Comparison of ENCODE assay signal across 17 cellular contexts in the genomic region with DNA sequence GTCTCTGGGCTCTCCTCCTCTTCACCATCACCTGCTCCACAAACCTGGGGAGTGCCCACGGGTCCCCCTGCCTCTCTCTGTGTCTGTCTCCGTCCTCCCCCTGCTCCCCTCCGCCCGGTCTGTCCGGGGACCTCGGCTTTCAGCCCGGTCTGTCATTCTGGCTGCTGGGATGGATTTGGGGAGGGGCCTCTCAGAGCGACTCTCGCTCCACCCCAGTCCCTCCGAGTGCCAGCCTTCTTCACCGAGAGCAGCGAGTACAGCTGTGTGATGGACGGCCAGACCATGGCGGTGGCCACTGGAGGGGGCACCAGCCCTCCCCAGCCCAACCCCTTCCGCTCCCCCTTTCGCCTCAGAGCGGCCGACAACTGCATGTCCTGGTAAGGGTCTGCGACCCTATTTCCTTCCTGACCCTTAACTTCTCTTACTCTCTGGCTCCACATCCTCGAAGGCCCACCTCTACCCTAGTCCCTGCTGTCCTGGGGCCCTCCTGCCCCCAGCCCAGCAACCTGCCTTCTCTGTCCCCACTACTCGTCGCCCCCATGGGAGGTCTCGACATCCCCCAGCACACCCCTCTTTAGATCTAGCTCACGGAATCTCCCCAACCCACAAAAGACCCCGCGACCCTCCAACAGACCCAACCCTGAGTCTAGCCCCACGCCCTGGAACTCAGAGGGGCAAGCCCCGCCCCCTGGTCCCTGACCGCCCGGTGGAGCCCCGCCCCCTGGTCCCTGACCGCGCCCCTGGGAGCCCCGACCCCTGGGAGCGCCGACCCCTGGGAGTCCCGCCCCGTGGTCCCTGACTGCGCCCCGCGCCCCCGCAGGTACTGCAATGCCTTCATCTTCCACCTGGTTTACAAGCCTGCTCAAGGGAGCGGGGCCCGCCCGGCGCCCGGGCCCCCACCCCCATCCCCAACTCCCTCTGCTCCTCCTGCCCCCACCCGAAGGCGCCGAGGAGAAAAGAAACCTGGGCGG. TPM values are rescaled to one million over a fixed set of nuclear protein-coding genes. Genes with fewer than 3 reads are reported as not detected.
DNase-seq lines count a peak whose midpoint lies in the region; ATAC-seq, FAIRE-seq and TF ChIP-seq lines count a peak whose summit lies in the region.
"Had no signal": no experiment of that assay in that cellular context is flagged by ENCODE, and none has a peak within 500 bp of the region (broad histone marks: within the 10 kb centered on the region; RNA-seq: fewer than 3 reads in every experiment).

No MANE protein-coding gene starts in this region.

- H3K36me3 ChIP-seq in H1 (ENCODE audit: control insufficient read depth in 2 of 4, insufficient read depth in 4 of 4, low read length in 3 of 4): no peaks in the 10 kb centered on the region
- H3K36me3 ChIP-seq: ascending aorta, BE2C had no signal

- H3K4me1 Mint-ChIP-seq in CD14-positive monocyte: peaks cover 48% of the 10 kb centered on the region
- peaks cover 21 to 23% of the 10 kb centered on the region in 2 experiments for H3K4me1 Mint-ChIP-seq in H9
- H3K4me1 Mint-ChIP-seq in memory B cell: peaks cover 20% of the 10 kb centered on the region

- H4K8ac ChIP-seq in H9 (replicated peaks; ENCODE audit: insufficient read length, low read depth, low read length) (no peak overlapping the region), H1 (ENCODE audit: extremely low read depth, insufficient read depth, low read length) (no peak overlapping the region)

- H2BK12ac ChIP-seq in H9 (ENCODE audit: insufficient read length, low read depth, low read length) (no peak overlapping the region), H1 (ENCODE audit: low read depth, low read length) (no peak overlapping the region; the same call in 1 of the 2 replicates)

- CTCF ChIA-PET in H1 (lab: Charles Lee; ENCODE audit: partially characterized antibody): interaction anchor here (0.5 to 3.1 kb wide), 7 partner anchors 13 to 178 kb away, joined by 3 to 14 read pairs (median 3); partner anchors contain the start of gene MED11

- H2AK5ac ChIP-seq in H9 (ENCODE audit: insufficient read length, low read length) (no peak overlapping the region), H1 (ENCODE audit: low read depth, low read length) (no peak overlapping the region)

- TF ChIP-seq EP300 in H1 (IDR thresholded peaks at IDR 0.05; ENCODE audit: borderline replicate concordance in 1 of 2, low read depth in 2 of 2, low read length in 2 of 2): no peak

- H4K91ac ChIP-seq in H9 (ENCODE audit: insufficient read length, low read depth, low read length) (no peak overlapping the region), H1 (replicated peaks; ENCODE audit: insufficient read length, low read length) (no peak overlapping the region)

- H2BK20ac ChIP-seq in H9 (ENCODE audit: low read depth, low read length, poor library complexity, severe bottlenecking) (no peak overlapping the region), H1 (ENCODE audit: low read length) (no peak overlapping the region)

- no peak overlapping the region for H4K5ac ChIP-seq in H9 (ENCODE audit: insufficient read length, low read depth, low read length)
- peak overlapping the region; percentile 45 for H4K5ac ChIP-seq in H1 (ENCODE audit: insufficient read length, low read depth, low read length)

- H3K56ac ChIP-seq in H9 (ENCODE audit: insufficient read length, low read depth, low read length): no peak overlapping the region
- no peak overlapping the region for H3K56ac ChIP-seq in H1 (replicated peaks; ENCODE audit: insufficient read length, low read depth, low read length)

- no peaks in the 10 kb centered on the region for H3K79me1 ChIP-seq in H9 (ENCODE audit: insufficient read depth, low read depth, low read length, poor library complexity, severe bottlenecking)
- no peaks in the 10 kb centered on the region for H3K79me1 ChIP-seq in H1 (ENCODE audit: low read depth, low read length)

- H3K9ac ChIP-seq in H9 (ENCODE audit: extremely low read depth, insufficient read length, low read length) (no peak overlapping the region), H1 (replicated peaks in 1 of 4; ENCODE audit: extremely low read depth in 1 of 4, low read depth in 3 of 4, low read length in 3 of 4) (0 out of 7 replicates have a peak overlapping the region, but pooled peaks of 1 of the 4 experiments have one; percentile 2)

- no peak for TF ChIP-seq POLR2A in H1 (IDR thresholded peaks at IDR 0.05; ENCODE audit: control extremely low read depth in 1 of 2, low read depth in 2 of 2, low read length in 2 of 2)

- H4K20me1 ChIP-seq in H9 (ENCODE audit: control insufficient read depth, insufficient read depth, insufficient read length): no peaks in the 10 kb centered on the region
- no peaks in the 10 kb centered on the region for H4K20me1 ChIP-seq in H1 (replicated peaks in 1 of 2; ENCODE audit: control insufficient read depth in 1 of 2, insufficient read depth in 2 of 2, low read length in 2 of 2)

- H2BK5ac ChIP-seq in H9 (ENCODE audit: insufficient read length, low read length) (no peak overlapping the region), H1 (ENCODE audit: low read depth, low read length) (no peak overlapping the region; the same call in 1 of the 2 replicates)

- TF ChIP-seq RAD21 in H1 (IDR thresholded peaks at IDR 0.05 in 1 of 2, conservative IDR thresholded peaks at IDR 0.05 in 1 of 2; ENCODE audit: low read depth in 2 of 2, low read length in 2 of 2): peak in 1 of 2 experiments; percentile 40; a peak in 2 of 4 replicates

- peak overlapping the region; percentile 43 to 76 (median 61) for H3K4me3 ChIP-seq in H1 (ENCODE audit: extremely low read depth in 1 of 4, insufficient read depth in 2 of 4, low read depth in 3 of 4, low read length in 4 of 4)
- H3K4me3 ChIP-seq: ascending aorta had no signal

- peak overlapping the region; percentile 43 to 81 for H3K4me3 Mint-ChIP-seq in CD14-positive monocyte
- H3K4me3 Mint-ChIP-seq in H9: peak overlapping the region; percentile 77 to 89
- no peak overlapping the region for H3K4me3 Mint-ChIP-seq in memory B cell
- H3K4me3 Mint-ChIP-seq: activated CD4-positive, alpha-beta T cell treated with anti-CD3 and anti-CD28 coated beads, Interleukin-2, amount 10 ng/mL, durations not matched to agents 24 days and 14 days had no signal

- DNase-seq in CD14-positive monocyte (ENCODE audit: low spot score) (no peak), H9 (peak; percentile 95), H1 (ENCODE audit: low read depth in 1 of 2, low spot score in 2 of 2) (peak; percentile 41 to 82), memory B cell (ENCODE audit: low spot score in 2 of 2) (no peak), activated gamma-delta T cell (lab: John Stamatoyannopoulos, UW) (no peak), cerebellar cortex (ENCODE audit: low spot score) (no peak)
- DNase-seq: activated CD4-positive, alpha-beta T cell treated with anti-CD3 and anti-CD28 coated beads, Interleukin-2, amount 10 ng/mL, durations not matched to agents 24 days and 14 days; BE2C; effector CD8-positive, alpha-beta T cell; NCI-H2029; T-helper 9 cell had no signal

- H3K4me2 ChIP-seq in H9 (ENCODE audit: insufficient read depth, insufficient read length, low read length) (peak overlapping the region; percentile 62), H1 (ENCODE audit: insufficient read depth in 1 of 2, low read depth in 2 of 2, low read length in 2 of 2) (peak overlapping the region; percentile 69 to 76)

- H3K27ac Mint-ChIP-seq in CD14-positive monocyte (peak overlapping the region in 4 of 7 donors; percentile 8 to 78 (median 53)), H9 (peak overlapping the region; percentile 27 to 74 (median 44); a peak in 4 of 7 replicates), memory B cell (peak overlapping the region; percentile 70)
- H3K27ac Mint-ChIP-seq: activated CD4-positive, alpha-beta T cell treated with anti-CD3 and anti-CD28 coated beads, Interleukin-2, amount 10 ng/mL, durations not matched to agents 24 days and 14 days had no signal

- H3K27me3 Mint-ChIP-seq in CD14-positive monocyte (ENCODE audit: low read depth in 3 of 3): peaks cover 38 to 73% (median 43%) of the 10 kb centered on the region in 3 donors
- peaks cover 72% of the 10 kb centered on the region for H3K27me3 Mint-ChIP-seq in H9 (ENCODE audit: low read depth)
- H3K27me3 Mint-ChIP-seq in memory B cell: peaks cover 17% of the 10 kb centered on the region

- peak; percentile 32 for FAIRE-seq in H1 (lab: Jason Lieb, UNC)

- H3K23ac ChIP-seq in H9 (ENCODE audit: insufficient read length, low read depth, low read length) (no peak overlapping the region), H1 (ENCODE audit: insufficient read length) (no peak overlapping the region)

- H3K79me2 ChIP-seq in H9 (ENCODE audit: insufficient read depth, low read length) (no peaks in the 10 kb centered on the region), H1 (ENCODE audit: control insufficient read depth in 1 of 2, insufficient read depth in 2 of 2, low read length in 2 of 2) (no peaks in the 10 kb centered on the region)

- H3K14ac ChIP-seq in H9 (ENCODE audit: insufficient read depth, low read length): no peak overlapping the region
- no peak overlapping the region for H3K14ac ChIP-seq in H1 (ENCODE audit: insufficient read length)

- H3K18ac ChIP-seq in H9 (ENCODE audit: insufficient read length, low read depth, low read length) (no peak overlapping the region), H1 (ENCODE audit: extremely low read depth, low read length) (no peak overlapping the region)

- no peaks in the 10 kb centered on the region for H3K4me1 ChIP-seq in H9 (ENCODE audit: insufficient read depth, low read length)
- H3K4me1 ChIP-seq in H1 (replicated peaks in 1 of 4; ENCODE audit: control insufficient read depth in 3 of 4, insufficient read depth in 4 of 4, low read length in 3 of 4): peaks cover 0 to 3% (median under 1%) of the 10 kb centered on the region in 4 experiments; a peak in 3 of 7 replicates
- H3K4me1 ChIP-seq: ascending aorta, BE2C had no signal

- no peaks in the 10 kb centered on the region for H3K23me2 ChIP-seq in H9 (ENCODE audit: insufficient read length, low read depth, low read length, poor library complexity, severe bottlenecking)
- H3K23me2 ChIP-seq in H1 (ENCODE audit: low read depth, low read length): peaks cover 7% of the 10 kb centered on the region; the same call in 1 of the 2 replicates

- intact Hi-C loops in CD14-positive monocyte (cut with micrococcal nuclease): loop anchor here in 1 of 2 donors (5.0 kb wide), 1 partner anchor 32 kb away; no protein-coding TSS in a partner anchor

- H3K4ac ChIP-seq in H9 (ENCODE audit: low read depth, low read length) (no peak overlapping the region), H1 (replicated peaks; ENCODE audit: insufficient read length, low read depth, low read length) (no peak overlapping the region)

- H3K9me3 ChIP-seq in H9 (ENCODE audit: control insufficient read depth, low read depth, low read length) (no peaks in the 10 kb centered on the region), H1 (ENCODE audit: insufficient read depth in 2 of 2, low read depth in 1 of 2, low read length in 1 of 2) (no peaks in the 10 kb centered on the region)
- H3K9me3 ChIP-seq: ascending aorta, BE2C had no signal

- peaks cover 14% of the 10 kb centered on the region; the same call in 1 of the 2 replicates for H3K27me3 ChIP-seq in H9 (ENCODE audit: insufficient read depth, low read length)
- peaks cover 6 to 32% (median 20%) of the 10 kb centered on the region in 4 experiments for H3K27me3 ChIP-seq in H1 (replicated peaks in 1 of 4; ENCODE audit: control insufficient read depth in 3 of 4, extremely low read depth in 1 of 4, insufficient read depth in 3 of 4, low read length in 3 of 4)

- ATAC-seq in memory B cell (ENCODE audit: low read depth) (no peak), esophagus mucosa (no peak), HG03139 (IDR thresholded peaks at IDR 0.05; ENCODE audit: unreplicated experiment) (no peak)

- WGBS in H9 (ENCODE audit: extremely low coverage, insufficient read length, low lambda C conversion rate): no CpG with 5 or more reads among the region's 51 CpGs
- 3% methylated on average over 22 of the region's 51 CpGs; no CpG with 5 or more reads in 1 of the 2 experiments for WGBS in H1 (ENCODE audit: extremely low coverage in 1 of 2, insufficient coverage in 1 of 2, insufficient read length in 1 of 2, insufficient replicate concordance in 2 of 2, low coverage in 1 of 2, low lambda C conversion rate in 2 of 2, missing lambda C conversion rate in 1 of 2), 2 experiments

- H2BK15ac ChIP-seq in H9 (ENCODE audit: low read depth, low read length): no peak overlapping the region
- peak overlapping the region; percentile 46; the same call in 1 of the 2 replicates for H2BK15ac ChIP-seq in H1 (ENCODE audit: low read length)

- POLR2A ChIA-PET in H1 (lab: Charles Lee; ENCODE audit: partially characterized antibody): interaction anchor here (1.0 to 1.5 kb wide), 7 partner anchors 8 to 201 kb away, joined by 3 read pairs; partner anchors contain the start of genes MED11 and PSMB6

- H3K27ac ChIP-seq in H9 (ENCODE audit: insufficient read length, low read depth, low read length): no peak overlapping the region
- no peak overlapping the region for H3K27ac ChIP-seq in H1 (ENCODE audit: low read depth, low read length)
- H3K27ac ChIP-seq: ascending aorta had no signal

- no peak for TF ChIP-seq CTCF in CD14-positive monocyte (IDR thresholded peaks at IDR 0.05)
- TF ChIP-seq CTCF in H9 (conservative IDR thresholded peaks at IDR 0.05): peak; percentile 38; the same call in 2 of the 3 replicates
- TF ChIP-seq CTCF in H1 (IDR thresholded peaks at IDR 0.05; ENCODE audit: control extremely low read depth in 1 of 3, insufficient read depth in 1 of 3, low read depth in 1 of 3, low read length in 3 of 3): peak in 2 of 3 experiments; percentile 35 to 36; a peak in 3 of 4 replicates

- H3T11ph ChIP-seq in H9 (ENCODE audit: low read length): no peak overlapping the region

- H3K9me3 Mint-ChIP-seq in CD14-positive monocyte (peaks cover 0 to 4% (median under 1%) of the 10 kb centered on the region in 7 donors), H9 (no peaks in the 10 kb centered on the region), memory B cell (no peaks in the 10 kb centered on the region)
- H3K9me3 Mint-ChIP-seq: activated CD4-positive, alpha-beta T cell treated with anti-CD3 and anti-CD28 coated beads, Interleukin-2, amount 10 ng/mL, durations not matched to agents 24 days and 14 days had no signal

- peaks cover under 1 to 12% of the 10 kb centered on the region in 2 donors for H3K36me3 Mint-ChIP-seq in CD14-positive monocyte
- no peaks in the 10 kb centered on the region; a peak in 1 of 7 replicates for H3K36me3 Mint-ChIP-seq in H9 (ENCODE audit: insufficient read depth in 1 of 3, low read depth in 3 of 3)
- no peaks in the 10 kb centered on the region for H3K36me3 Mint-ChIP-seq in memory B cell

- no peak overlapping the region for H2BK120ac ChIP-seq in H9 (ENCODE audit: low read depth, low read length, poor library complexity, severe bottlenecking)
- no peak overlapping the region for H2BK120ac ChIP-seq in H1 (replicated peaks; ENCODE audit: low read depth, low read length)

- H2AFZ ChIP-seq in H9 (ENCODE audit: low read length) (no peak overlapping the region), H1 (ENCODE audit: low read length) (0 out of 2 replicates have a peak overlapping the region, but pooled peaks have one; percentile 11)

RNA-seq across cellular contexts. Expression of gene CXCL16, which starts 5.6 kb away (rescaled TPM):
- 100 to 1,000 TPM in 1 of 2 donors, 10 to 100 TPM in 1; 68.1 to 103 TPM for polyA plus RNA-seq in CD14-positive monocyte
- 4.2 and 4.5 TPM in 2 replicates for total RNA-seq in H9 (2021)
- total RNA-seq in H1 (2021; fragmentation: NEBNext Ultra II Directional; extraction: Animal tissue kit (Norgen Biotek cat#: 25700)): 3.5 and 3.9 TPM in 2 replicates
- polyA plus RNA-seq in H1 (2011; rRNA removed): 4.8 and 5.2 TPM in 2 replicates
- polyA plus RNA-seq in H1 (2011; cell fraction: cytosol; rRNA removed): 2.7 TPM
- polyA plus RNA-seq in H1 (2011; cell fraction: nucleus; rRNA removed): 3.3 TPM
- 2.8 to 6.5 TPM (median 4.1 TPM) in 4 replicates for polyA plus RNA-seq in H1 (2012, experiment 1 of 2)
- 4.2 TPM for polyA plus RNA-seq in H1 (2012, experiment 2 of 2)
- polyA plus RNA-seq in H1 (2013, experiment 1 of 2): 5.0 TPM
- polyA plus RNA-seq in H1 (2013, experiment 2 of 2): 6.1 TPM
- 2.1 and 2.4 TPM in 2 replicates for polyA minus RNA-seq in H1 (2011; rRNA and poly(A)+ RNA removed)
- 2.0 TPM for polyA minus RNA-seq in H1 (2011; cell fraction: cytosol; rRNA and poly(A)+ RNA removed)
- 1.2 TPM for polyA minus RNA-seq in H1 (2011; cell fraction: nucleus; rRNA and poly(A)+ RNA removed)
- total RNA-seq in esophagus mucosa: 15.7 TPM

RNA-seq across cellular contexts. Expression of gene ZMYND15, which starts 5.7 kb away (rescaled TPM):
- polyA plus RNA-seq in CD14-positive monocyte: 1 to 10 TPM in 1 of 2 donors, under 1 TPM in 1; 0.97 to 1.2 TPM
- 0.42 and 0.44 TPM in 2 replicates for total RNA-seq in H9 (2021)
- total RNA-seq in H1 (2021; fragmentation: NEBNext Ultra II Directional; extraction: Animal tissue kit (Norgen Biotek cat#: 25700)): 0.48 and 0.58 TPM in 2 replicates
- polyA plus RNA-seq in H1 (2011; rRNA removed): 0.53 and 0.86 TPM in 2 replicates
- polyA plus RNA-seq in H1 (2011; cell fraction: cytosol; rRNA removed): 0.58 TPM
- 1.5 TPM for polyA plus RNA-seq in H1 (2011; cell fraction: nucleus; rRNA removed)
- 0.52 to 0.78 TPM (median 0.60 TPM) in 4 replicates for polyA plus RNA-seq in H1 (2012, experiment 1 of 2)
- polyA plus RNA-seq in H1 (2012, experiment 2 of 2): 0.37 TPM
- 0.57 TPM for polyA plus RNA-seq in H1 (2013, experiment 1 of 2)
- 0.31 TPM for polyA plus RNA-seq in H1 (2013, experiment 2 of 2)
- polyA minus RNA-seq in H1 (2011; rRNA and poly(A)+ RNA removed): 0.10 and 0.19 TPM in 2 replicates
- polyA minus RNA-seq in H1 (2011; cell fraction: cytosol; rRNA and poly(A)+ RNA removed): not detected
- not detected for polyA minus RNA-seq in H1 (2011; cell fraction: nucleus; rRNA and poly(A)+ RNA removed)
- total RNA-seq in esophagus mucosa: 0.36 TPM
- total RNA-seq: activated CD4-positive, alpha-beta T cell treated with anti-CD3 and anti-CD28 coated beads, Interleukin-2, amount 10 ng/mL, durations not matched to agents 24 days and 14 days; ascending aorta; fibroblast of villous mesenchyme had no signal

RNA-seq across cellular contexts. Expression of gene MED11, which starts 14.1 kb away (rescaled TPM):
- polyA plus RNA-seq in CD14-positive monocyte (10 to 100 TPM; 22.1 to 25.5 TPM), H1 (2011; rRNA removed) (36.0 and 40.0 TPM in 2 replicates)
- total RNA-seq in H9 (2021) (17.5 and 19.5 TPM in 2 replicates), esophagus mucosa (15.6 TPM)
- 18.8 and 21.6 TPM in 2 replicates for total RNA-seq in H1 (2021; fragmentation: NEBNext Ultra II Directional; extraction: Animal tissue kit (Norgen Biotek cat#: 25700))
- 50.7 TPM for polyA plus RNA-seq in H1 (2011; cell fraction: cytosol; rRNA removed)
- 36.1 TPM for polyA plus RNA-seq in H1 (2011; cell fraction: nucleus; rRNA removed)
- 28.8 to 32.1 TPM (median 30.9 TPM) in 4 replicates for polyA plus RNA-seq in H1 (2012, experiment 1 of 2)
- polyA plus RNA-seq in H1 (2012, experiment 2 of 2): 20.6 TPM
- 29.2 TPM for polyA plus RNA-seq in H1 (2013, experiment 1 of 2)
- polyA plus RNA-seq in H1 (2013, experiment 2 of 2): 28.5 TPM
- 21.6 and 26.4 TPM in 2 replicates for polyA minus RNA-seq in H1 (2011; rRNA and poly(A)+ RNA removed)
- polyA minus RNA-seq in H1 (2011; cell fraction: cytosol; rRNA and poly(A)+ RNA removed): 10.7 TPM
- 13.5 TPM for polyA minus RNA-seq in H1 (2011; cell fraction: nucleus; rRNA and poly(A)+ RNA removed)

RNA-seq across cellular contexts. Expression of gene TM4SF5, which starts 26.4 kb away (rescaled TPM):
- polyA plus RNA-seq in CD14-positive monocyte (not detected), H1 (2011; rRNA removed) (not detected in 2 replicates)
- total RNA-seq in H9 (2021) (not detected in 2 replicates), esophagus mucosa (not detected)
- total RNA-seq in H1 (2021; fragmentation: NEBNext Ultra II Directional; extraction: Animal tissue kit (Norgen Biotek cat#: 25700)): not detected in 2 replicates
- 0.09 TPM for polyA plus RNA-seq in H1 (2011; cell fraction: cytosol; rRNA removed)
- polyA plus RNA-seq in H1 (2011; cell fraction: nucleus; rRNA removed): not detected
- not detected in 4 replicates for polyA plus RNA-seq in H1 (2012, experiment 1 of 2)
- not detected for polyA plus RNA-seq in H1 (2012, experiment 2 of 2)
- polyA plus RNA-seq in H1 (2013, experiment 1 of 2): not detected
- polyA plus RNA-seq in H1 (2013, experiment 2 of 2): not detected
- polyA minus RNA-seq in H1 (2011; rRNA and poly(A)+ RNA removed): not detected in 2 replicates
- polyA minus RNA-seq in H1 (2011; cell fraction: cytosol; rRNA and poly(A)+ RNA removed): not detected
- polyA minus RNA-seq in H1 (2011; cell fraction: nucleus; rRNA and poly(A)+ RNA removed): not detected
- total RNA-seq: activated CD4-positive, alpha-beta T cell treated with anti-CD3 and anti-CD28 coated beads, Interleukin-2, amount 10 ng/mL, durations not matched to agents 24 days and 14 days; ascending aorta; fibroblast of villous mesenchyme; kidney epithelial cell; posterior vena cava had no signal

RNA-seq across cellular contexts. Expression of gene ARRB2, which starts 34.9 kb away (rescaled TPM):
- 100 to 1,000 TPM; 134 to 150 TPM for polyA plus RNA-seq in CD14-positive monocyte
- total RNA-seq in H9 (2021): 75.3 and 81.1 TPM in 2 replicates
- total RNA-seq in H1 (2021; fragmentation: NEBNext Ultra II Directional; extraction: Animal tissue kit (Norgen Biotek cat#: 25700)): 95.6 and 101 TPM in 2 replicates
- 72.4 and 96.0 TPM in 2 replicates for polyA plus RNA-seq in H1 (2011; rRNA removed)
- polyA plus RNA-seq in H1 (2011; cell fraction: cytosol; rRNA removed): 73.9 TPM
- polyA plus RNA-seq in H1 (2011; cell fraction: nucleus; rRNA removed): 129 TPM
- 104 to 117 TPM (median 111 TPM) in 4 replicates for polyA plus RNA-seq in H1 (2012, experiment 1 of 2)
- 90.6 TPM for polyA plus RNA-seq in H1 (2012, experiment 2 of 2)
- polyA plus RNA-seq in H1 (2013, experiment 1 of 2): 70.3 TPM
- 66.1 TPM for polyA plus RNA-seq in H1 (2013, experiment 2 of 2)
- polyA minus RNA-seq in H1 (2011; rRNA and poly(A)+ RNA removed): 38.6 and 48.3 TPM in 2 replicates
- 30.5 TPM for polyA minus RNA-seq in H1 (2011; cell fraction: cytosol; rRNA and poly(A)+ RNA removed)
- polyA minus RNA-seq in H1 (2011; cell fraction: nucleus; rRNA and poly(A)+ RNA removed): 29.7 TPM
- 13.7 TPM for total RNA-seq in esophagus mucosa

Comparison
In these comparisons a context has a peak if more than half of its experiments do, and no peak if none do; other contexts are left out.
1. DNase-seq: peak in H9 (single experiment) and H1 (2 of 2); none in CD14-positive monocyte (single experiment), memory B cell (0 of 2), activated gamma-delta T cell (single experiment) and cerebellar cortex (single experiment).
2. Peak in every context shown above with its lines, with median percentiles within 50 percentile points of each other: H3K27ac Mint-ChIP-seq.